9 cellular contexts compared by ENCODE assay signal in genomic region chr1:94820918-94821317, GRCh38. TPM values are rescaled to one million over a fixed set of nuclear protein-coding genes. Genes with fewer than 3 reads are reported as not detected.
A peak's percentile ranks its signal among the peaks of the same experiment; 100 is the strongest.
DNase-seq lines count a peak whose midpoint lies in the region; ATAC-seq, FAIRE-seq and TF ChIP-seq lines count a peak whose summit lies in the region.
"Had no signal": no experiment of that assay in that cellular context is flagged by ENCODE, and none has a peak within 500 bp of the region (broad histone marks: within the 10 kb centered on the region; RNA-seq: fewer than 3 reads in every experiment).

No MANE protein-coding gene starts in this region.

- CTCF ChIA-PET in MCF 10A (lab: Yijun Ruan, JAX) = interaction anchor here (0.9 to 1.9 kb wide), 6 partner anchors 10 to 222 kb away, joined by 3 to 9 read pairs (median 6); no protein-coding TSS in a partner anchor

- H3K4me3 Mint-ChIP-seq in T-helper 2 cell treated with Interferon-gamma antibody and Interleukin-4, amounts not matched to agents 5 μg/mL and 100 μg/mL, for 36 hours = peak overlapping the region; percentile 49
- H3K4me3 Mint-ChIP-seq in MCF 10A (ENCODE audit: unreplicated experiment) = peak overlapping the region; percentile 69

- TF ChIP-seq CTCF in MCF 10A (IDR thresholded peaks at IDR 0.05; ENCODE audit: unreplicated experiment) (no peak), liver (IDR thresholded peaks at IDR 0.05; ENCODE audit: low read depth, low read length, missing input control) (no peak), thoracic aorta (IDR thresholded peaks at IDR 0.05) (no peak)

- H3K4me3 ChIP-seq in liver (ENCODE audit: low read depth in 1 of 3, low read length in 3 of 3) = peak overlapping the region in 2 of 3 donors; percentile 70 to 86
- peak overlapping the region; percentile 91 for H3K4me3 ChIP-seq in thoracic aorta

- H3K36me3 ChIP-seq in liver (ENCODE audit: control insufficient read depth in 4 of 4, insufficient read depth in 3 of 4, low read depth in 1 of 4, low read length in 3 of 4) (no peaks in the 10 kb centered on the region), thoracic aorta (no peaks in the 10 kb centered on the region)

- no peak overlapping the region for H3K27ac Mint-ChIP-seq in T-helper 2 cell treated with Interferon-gamma antibody and Interleukin-4, amounts not matched to agents 5 μg/mL and 100 μg/mL, for 36 hours
- no peak overlapping the region for H3K27ac Mint-ChIP-seq in MCF 10A (ENCODE audit: low read depth, unreplicated experiment)

- ATAC-seq in thoracic aorta (ENCODE audit: insufficient number of reproducible peaks, low FRiP score, low read depth) (peak; percentile 13), GM18505 (IDR thresholded peaks at IDR 0.05; ENCODE audit: unreplicated experiment) (no peak)

- peaks cover 68% of the 10 kb centered on the region for H3K27me3 Mint-ChIP-seq in T-helper 2 cell treated with Interferon-gamma antibody and Interleukin-4, amounts not matched to agents 5 μg/mL and 100 μg/mL, for 36 hours (ENCODE audit: low read depth)
- H3K27me3 Mint-ChIP-seq in MCF 10A (ENCODE audit: insufficient read depth, unreplicated experiment) = no peaks in the 10 kb centered on the region

- DNase-seq in T-helper 2 cell treated with Interferon-gamma antibody and Interleukin-4, amounts not matched to agents 5 μg/mL and 100 μg/mL, for 36 hours (ENCODE audit: low spot score) = no peak
- DNase-seq in T-helper 2 cell (no peak), MCF 10A (ENCODE audit: unreplicated experiment) (no peak), thoracic aorta (ENCODE audit: low spot score) (no peak), RKO (ENCODE audit: low spot score) (no peak), urothelium cell line (ENCODE audit: low spot score) (no peak)
- DNase-seq: activated CD4-positive, CD25-positive, alpha-beta regulatory T cell treated with anti-CD3 and anti-CD28 coated beads, Interleukin-2, amount 50 U/mL, for 72 hours had no signal

- no TSS peak for BruUV-seq in MCF 10A (replicated peaks; lab: Mats Ljungman, UMichigan)

- H3K9ac ChIP-seq in liver (ENCODE audit: low read depth in 1 of 2, low read length in 2 of 2) = no peak overlapping the region

- H3K9me3 ChIP-seq in liver (ENCODE audit: control insufficient read depth in 4 of 4, low read length in 3 of 4) (no peaks in the 10 kb centered on the region), thoracic aorta (no peaks in the 10 kb centered on the region)

- intact Hi-C loops in MCF 10A (cut with micrococcal nuclease) = loop anchor here (1.0 kb wide), 1 partner anchor 222 kb away; no protein-coding TSS in a partner anchor

- POLR2A ChIA-PET in MCF 10A (lab: Yijun Ruan, JAX) = interaction anchor here (0.6 to 1.1 kb wide), 3 partner anchors 22 to 228 kb away, joined by 3 to 4 read pairs (median 3); no protein-coding TSS in a partner anchor

- H3K27ac ChIP-seq in liver (ENCODE audit: low read depth in 1 of 2, low read length in 2 of 2) = no peak overlapping the region
- no peak overlapping the region for H3K27ac ChIP-seq in thoracic aorta

- TF ChIP-seq RAD21 in liver (IDR thresholded peaks at IDR 0.05) = no peak

- 34% methylated on average over 7 of the region's 7 CpGs for WGBS in liver

- no peak for FAIRE-seq in urothelium cell line (lab: Jason Lieb, UNC)

- no peaks in the 10 kb centered on the region for H3K9me3 Mint-ChIP-seq in T-helper 2 cell treated with Interferon-gamma antibody and Interleukin-4, amounts not matched to agents 5 μg/mL and 100 μg/mL, for 36 hours
- H3K9me3 Mint-ChIP-seq in MCF 10A (ENCODE audit: unreplicated experiment) = no peaks in the 10 kb centered on the region

- no peaks in the 10 kb centered on the region for H3K4me1 Mint-ChIP-seq in T-helper 2 cell treated with Interferon-gamma antibody and Interleukin-4, amounts not matched to agents 5 μg/mL and 100 μg/mL, for 36 hours (ENCODE audit: low read depth)
- peaks cover 6% of the 10 kb centered on the region for H3K4me1 Mint-ChIP-seq in MCF 10A (ENCODE audit: insufficient read depth, unreplicated experiment)

- H3K27me3 ChIP-seq in liver (ENCODE audit: control insufficient read depth in 4 of 4, insufficient read depth in 4 of 4, low read length in 3 of 4) (no peaks in the 10 kb centered on the region), thoracic aorta (replicated peaks; ENCODE audit: insufficient read depth) (no peaks in the 10 kb centered on the region)

- no peaks in the 10 kb centered on the region for H3K36me3 Mint-ChIP-seq in T-helper 2 cell treated with Interferon-gamma antibody and Interleukin-4, amounts not matched to agents 5 μg/mL and 100 μg/mL, for 36 hours (ENCODE audit: low read depth)
- no peaks in the 10 kb centered on the region for H3K36me3 Mint-ChIP-seq in MCF 10A (ENCODE audit: insufficient read depth, unreplicated experiment)

- H3K4me1 ChIP-seq in liver (ENCODE audit: control insufficient read depth in 4 of 4, insufficient read depth in 4 of 4, low read length in 3 of 4) = peaks cover 0 to 22% (median 5%) of the 10 kb centered on the region in 4 donors
- peaks cover 2 to 4% of the 10 kb centered on the region in 2 donors for H3K4me1 ChIP-seq in thoracic aorta (ENCODE audit: control insufficient read depth in 1 of 2, low read depth in 2 of 2)

- no peak for TF ChIP-seq POLR2A in GM18505 (IDR thresholded peaks at IDR 0.05; ENCODE audit: borderline replicate concordance, extremely low read depth, insufficient read depth, insufficient read length)

TF ChIP-seq in liver, 16 proteins besides CTCF, POLR2A, EP300 and RAD21:
- TF ChIP-seq REST (IDR thresholded peaks at IDR 0.05) (no peak), ZBTB33 (IDR thresholded peaks at IDR 0.05) (no peak), YY1 (IDR thresholded peaks at IDR 0.05) (no peak), EGR1 (IDR thresholded peaks at IDR 0.05; ENCODE audit: low read depth in 2 of 2) (no peak), SP1 (IDR thresholded peaks at IDR 0.05) (no peak), JUND (IDR thresholded peaks at IDR 0.05) (no peak), GABPA (IDR thresholded peaks at IDR 0.05 in 1 of 2, conservative IDR thresholded peaks at IDR 0.05 in 1 of 2) (no peak), HNF4G (IDR thresholded peaks at IDR 0.05) (no peak), FOXA2 (IDR thresholded peaks at IDR 0.05) (no peak), HNF4A (conservative IDR thresholded peaks at IDR 0.05) (no peak), TAF1 (conservative IDR thresholded peaks at IDR 0.05) (no peak)

RNA-seq across cellular contexts. Expression of gene SLC44A3, which starts 0.8 kb away (rescaled TPM):
- total RNA-seq in MCF 10A (2022) (0.83 and 2.8 TPM in 2 replicates), liver (1 to 10 TPM; 2.4 to 2.6 TPM), thoracic aorta (1 to 10 TPM; 2.5 to 3.7 TPM)
- 1 to 10 TPM; 2.8 TPM for polyA plus RNA-seq in liver
